25 cellular contexts compared by ENCODE assay signal in the genomic region with DNA sequence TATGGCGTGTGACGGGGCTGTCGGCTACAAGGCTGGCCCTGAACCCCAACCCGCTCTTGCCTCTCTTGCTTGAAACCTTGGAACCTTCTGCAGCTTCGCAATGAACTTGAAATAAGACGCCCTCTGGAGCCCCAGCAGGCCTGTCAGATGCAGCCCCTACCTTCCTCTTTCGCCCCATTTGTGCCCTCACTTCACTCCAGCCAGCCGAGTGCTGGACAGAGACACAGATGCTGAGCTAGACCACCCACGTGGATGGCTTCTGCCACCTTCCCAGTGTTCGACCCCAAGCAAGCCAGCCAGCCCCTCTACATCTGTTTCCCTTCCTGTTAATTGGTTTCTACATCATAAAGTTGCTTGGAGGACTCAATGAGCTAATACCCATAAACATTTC. TPM values are rescaled to one million over a fixed set of nuclear protein-coding genes. Genes with fewer than 3 reads are reported as not detected.
DNase-seq lines count a peak whose midpoint lies in the region; ATAC-seq, FAIRE-seq and TF ChIP-seq lines count a peak whose summit lies in the region.
"Had no signal": no experiment of that assay in that cellular context is flagged by ENCODE, and none has a peak within 500 bp of the region (broad histone marks: within the 10 kb centered on the region; RNA-seq: fewer than 3 reads in every experiment).

No MANE protein-coding gene starts in this region.

- CTCF ChIA-PET in HepG2 (lab: Yijun Ruan, JAX; ENCODE audit: low intra/inter-chr PET ratio, low total read pairs) = no interaction called here

- H3K36me3 ChIP-seq in right lobe of liver (peaks cover 0 to 87% (median 29%) of the 10 kb centered on the region in 4 donors), HepG2 (replicated peaks in 1 of 2; ENCODE audit: control insufficient read depth in 1 of 2, insufficient read depth in 2 of 2, low read length in 2 of 2) (peaks cover 29 to 72% of the 10 kb centered on the region in 2 experiments)
- H3K36me3 ChIP-seq: prostate gland, sigmoid colon, uterus had no signal

- BruUV-seq in HepG2 (replicated peaks; lab: Mats Ljungman, UMichigan) = no TSS peak

- H4K20me1 ChIP-seq in HepG2 (ENCODE audit: insufficient read depth, low read length) = no peaks in the 10 kb centered on the region

- no peak overlapping the region for H3K9ac ChIP-seq in HepG2 (ENCODE audit: insufficient read depth, low read depth, low read length)

- no peak for FAIRE-seq in HepG2 (lab: Jason Lieb, UNC)
- FAIRE-seq: GM12878 had no signal

- H3K36me3 Mint-ChIP-seq in natural killer cell = no peaks in the 10 kb centered on the region

- no peak overlapping the region for H2AFZ ChIP-seq in HepG2 (ENCODE audit: low read length)

- intact Hi-C loops in right lobe of liver (cut with DNase I) (no loop called here), HepG2 (cut with micrococcal nuclease; ENCODE audit: unreplicated experiment) (no loop called here), natural killer cell (cut with micrococcal nuclease) (no loop called here)

- H3K4me3 Mint-ChIP-seq in natural killer cell = peak overlapping the region; percentile 47
- H3K4me3 Mint-ChIP-seq: activated T-cell treated with anti-CD3 and anti-CD28 coated beads, Interleukin-2, amount 50 U/mL, for 24 hours had no signal

- no peak overlapping the region for H3K27ac ChIP-seq in right lobe of liver
- no peak overlapping the region for H3K27ac ChIP-seq in HepG2 (ENCODE audit: extremely low read length, insufficient read depth, low read length)
- H3K27ac ChIP-seq: prostate gland, sigmoid colon, stomach, uterus had no signal

- ATAC-seq in right lobe of liver (no peak), HepG2 (no peak), natural killer cell (no peak), HG02798 (IDR thresholded peaks at IDR 0.05; ENCODE audit: poor library complexity, unreplicated experiment) (no peak)
- ATAC-seq: GM12878, Panc1 had no signal

- in situ Hi-C loops in HepG2 (cut with HindIII; ENCODE audit: extremely low pct_ligation_motif_present, low pct_unique_long_range_greater_than_20kb) = no loop called here

- no peak for TF ChIP-seq RAD21 in HepG2 (CRISPR knock-in tag; IDR thresholded peaks at IDR 0.05)

- TF ChIP-seq POLR2A in right lobe of liver (IDR thresholded peaks at IDR 0.05) (no peak), HepG2 (IDR thresholded peaks at IDR 0.05; ENCODE audit: insufficient read depth in 1 of 2, low read depth in 2 of 2, low read length in 2 of 2) (no peak)

- H3K4me1 ChIP-seq in right lobe of liver = peaks cover 0 to 4% (median 0%) of the 10 kb centered on the region in 4 donors
- peaks cover under 1% of the 10 kb centered on the region for H3K4me1 ChIP-seq in HepG2 (ENCODE audit: insufficient read depth, low read length)
- H3K4me1 ChIP-seq: prostate gland, sigmoid colon, stomach, uterus had no signal

- H3K27ac Mint-ChIP-seq in natural killer cell = peak overlapping the region; percentile 95
- H3K27ac Mint-ChIP-seq: activated T-cell treated with anti-CD3 and anti-CD28 coated beads, Interleukin-2, amount 50 U/mL, for 24 hours had no signal

- 79% methylated on average over 7 of the region's 10 CpGs for WGBS in right lobe of liver (ENCODE audit: insufficient coverage, low coverage, low lambda C conversion rate, missing lambda C conversion rate)
- 87% methylated on average over 10 of the region's 10 CpGs for WGBS in HepG2 (ENCODE audit: low lambda C conversion rate)

- H3K4me1 Mint-ChIP-seq in natural killer cell = peaks cover 18 to 20% of the 10 kb centered on the region in 2 donors

- POLR2A ChIA-PET in HepG2 (lab: Yijun Ruan, JAX) = no interaction called here

- no peaks in the 10 kb centered on the region for H3K79me2 ChIP-seq in HepG2 (ENCODE audit: insufficient read depth, low read length)

- no peaks in the 10 kb centered on the region for H3K9me3 ChIP-seq in right lobe of liver
- no peaks in the 10 kb centered on the region for H3K9me3 ChIP-seq in HepG2 (ENCODE audit: low read length)
- H3K9me3 ChIP-seq: prostate gland, sigmoid colon, stomach, uterus had no signal

- H3K4me3 ChIP-seq in right lobe of liver (no peak overlapping the region), HepG2 (replicated peaks in 1 of 3; ENCODE audit: insufficient read depth in 1 of 3, low read depth in 2 of 3, low read length in 3 of 3) (no peak overlapping the region), fibroblast of villous mesenchyme (ENCODE audit: low read depth, low read length) (no peak overlapping the region)
- H3K4me3 ChIP-seq: GM12878, prostate gland, sigmoid colon, stomach, uterus had no signal

- DNase-seq in right lobe of liver = peak in 2 of 3 donors; percentile 31 to 37
- DNase-seq in HepG2 (ENCODE audit: low spot score) = no peak
- DNase-seq in fibroblast of villous mesenchyme (ENCODE audit: low read depth) = peak; percentile 8
- no peak for DNase-seq in natural killer cell
- no peak for DNase-seq in SW480 (ENCODE audit: low spot score)
- no peak for DNase-seq in HPDE6-E6E7 (ENCODE audit: extremely low spot score)
- DNase-seq: activated CD4-positive, alpha-beta T cell treated with anti-CD3 and anti-CD28 coated beads, Interleukin-2, amount 50 U/mL, for 1 hour; activated T-cell treated with anti-CD3 and anti-CD28 coated beads, Interleukin-2, amount 50 U/mL, for 24 hours; central memory CD4-positive, alpha-beta T cell; H7; left cardiac atrium; NCI-H1436; NCI-H2081 treated with DMSO at 0.1 percent for 48 hours; NCI-H2227 treated with DMSO at 0.1 percent for 48 hours; NCI-H526; SHP77 treated with DMSO at 0.1 percent for 48 hours; sigmoid colon; stimulated activated CD4-positive, alpha-beta T cell treated with anti-CD3 and anti-CD28 coated beads, Interleukin-12 subunit alpha, Interleukin-12 subunit beta, amount 100 ng/mL, for 4 hours; stimulated activated CD4-positive, alpha-beta T cell treated with anti-CD3 and anti-CD28 coated beads, Interleukin-2, amount 100 ng/mL, for 48 hours; stomach had no signal

- no peak for TF ChIP-seq CTCF in right lobe of liver (IDR thresholded peaks at IDR 0.05)
- TF ChIP-seq CTCF in HepG2 (CRISPR knock-in tag; IDR thresholded peaks at IDR 0.05) = no peak
- TF ChIP-seq CTCF in fibroblast of villous mesenchyme (IDR thresholded peaks at IDR 0.05; ENCODE audit: insufficient read depth, low read depth, low read length) = no peak
- TF ChIP-seq CTCF in natural killer cell (IDR thresholded peaks at IDR 0.05) = no peak

- no peaks in the 10 kb centered on the region for H3K27me3 ChIP-seq in right lobe of liver
- H3K27me3 ChIP-seq in HepG2 (ENCODE audit: control insufficient read depth in 1 of 2, insufficient read depth in 2 of 2, low read length in 2 of 2) = no peaks in the 10 kb centered on the region
- H3K27me3 ChIP-seq: uterus had no signal

- H3K27me3 Mint-ChIP-seq in natural killer cell (ENCODE audit: low read depth in 2 of 2) = no peaks in the 10 kb centered on the region

- TF ChIP-seq EP300 in HepG2 (IDR thresholded peaks at IDR 0.05; ENCODE audit: low read depth in 2 of 2, low read length in 2 of 2) (no peak), HepG2 (CRISPR knock-in tag; IDR thresholded peaks at IDR 0.05; ENCODE audit: borderline replicate concordance) (no peak)

- H3K4me2 ChIP-seq in HepG2 (ENCODE audit: low read depth, low read length) = no peak overlapping the region

- no peaks in the 10 kb centered on the region for H3K9me3 Mint-ChIP-seq in natural killer cell
- H3K9me3 Mint-ChIP-seq: activated T-cell treated with anti-CD3 and anti-CD28 coated beads, Interleukin-2, amount 50 U/mL, for 24 hours had no signal

RNA-seq across cellular contexts. Expression of gene SNRPA1, which starts 23.8 kb away (rescaled TPM):
- total RNA-seq in right lobe of liver = 10 to 100 TPM; 17.7 to 28.6 (median 24.1) TPM
- 41.2 and 72.5 TPM in 2 replicates for total RNA-seq in HepG2 (2016; rRNA removed; fragmentation: Illumina TruSeq; extraction: Trizol)
- 21.5 and 21.7 TPM in 2 replicates for total RNA-seq in HepG2 (2016; cell fraction: cytosol; rRNA removed; fragmentation: Illumina TruSeq; extraction: Trizol; ENCODE audit: low read depth)
- 44.9 and 72.9 TPM in 2 replicates for total RNA-seq in HepG2 (2016; cell fraction: insoluble cytoplasmic fraction; rRNA removed; fragmentation: Illumina TruSeq; extraction: Trizol)
- 29.4 and 29.6 TPM in 2 replicates for total RNA-seq in HepG2 (2016; cell fraction: membrane; rRNA removed; fragmentation: Illumina TruSeq; extraction: Trizol)
- total RNA-seq in HepG2 (2016; cell fraction: nucleus; rRNA removed; fragmentation: Illumina TruSeq; extraction: Trizol) = 43.1 and 47.7 TPM in 2 replicates
- 80.0 and 108 TPM in 2 replicates for polyA plus RNA-seq in HepG2 (2011; rRNA removed)
- polyA plus RNA-seq in HepG2 (2011; cell fraction: cytosol; rRNA removed) = 70.8 and 71.1 TPM in 2 replicates
- 95.5 and 97.7 TPM in 2 replicates for polyA plus RNA-seq in HepG2 (2011; cell fraction: nucleus; rRNA removed)
- polyA plus RNA-seq in HepG2 (2012) = 77.4 and 94.8 TPM in 2 replicates
- polyA plus RNA-seq in HepG2 (2016; cell fraction: cytosol; fragmentation: Illumina TruSeq; extraction: Trizol; ENCODE audit: low read depth) = 43.0 and 50.4 TPM in 2 replicates
- 177 and 178 TPM in 2 replicates for polyA plus RNA-seq in HepG2 (2016; cell fraction: insoluble cytoplasmic fraction; fragmentation: Illumina TruSeq; extraction: Trizol; ENCODE audit: low read depth)
- polyA plus RNA-seq in HepG2 (2016; cell fraction: membrane; fragmentation: Illumina TruSeq; extraction: Trizol; ENCODE audit: low read depth) = 42.8 and 43.9 TPM in 2 replicates
- polyA plus RNA-seq in HepG2 (2016; cell fraction: nucleus; fragmentation: Illumina TruSeq; extraction: Trizol; ENCODE audit: insufficient read depth, low read depth) = 92.5 and 99.3 TPM in 2 replicates
- polyA minus RNA-seq in HepG2 (2011; rRNA and poly(A)+ RNA removed; ENCODE audit: low replicate concordance) = 12.8 and 30.9 TPM in 2 replicates
- polyA minus RNA-seq in HepG2 (2011; cell fraction: cytosol; rRNA and poly(A)+ RNA removed) = 23.8 and 31.7 TPM in 2 replicates
- 50.7 and 51.6 TPM in 2 replicates for polyA minus RNA-seq in HepG2 (2011; cell fraction: nucleus; rRNA and poly(A)+ RNA removed)
- 13.5 and 18.6 TPM in 2 replicates for total RNA-seq in fibroblast of villous mesenchyme
- total RNA-seq in natural killer cell = 100 to 1,000 TPM; 146 to 174 (median 167) TPM

RNA-seq across cellular contexts. Expression of gene SELENOS, which starts 41.5 kb away (rescaled TPM):
- 10 to 100 TPM; 30.4 to 52.5 (median 39.6) TPM for total RNA-seq in right lobe of liver
- total RNA-seq in HepG2 (2016; rRNA removed; fragmentation: Illumina TruSeq; extraction: Trizol) = 31.6 and 63.0 TPM in 2 replicates
- 25.6 and 30.5 TPM in 2 replicates for total RNA-seq in HepG2 (2016; cell fraction: cytosol; rRNA removed; fragmentation: Illumina TruSeq; extraction: Trizol; ENCODE audit: low read depth)
- total RNA-seq in HepG2 (2016; cell fraction: insoluble cytoplasmic fraction; rRNA removed; fragmentation: Illumina TruSeq; extraction: Trizol) = 31.1 and 66.3 TPM in 2 replicates
- 32.0 and 35.3 TPM in 2 replicates for total RNA-seq in HepG2 (2016; cell fraction: membrane; rRNA removed; fragmentation: Illumina TruSeq; extraction: Trizol)
- 52.7 and 62.7 TPM in 2 replicates for total RNA-seq in HepG2 (2016; cell fraction: nucleus; rRNA removed; fragmentation: Illumina TruSeq; extraction: Trizol)
- 56.6 and 66.1 TPM in 2 replicates for polyA plus RNA-seq in HepG2 (2011; rRNA removed)
- polyA plus RNA-seq in HepG2 (2011; cell fraction: cytosol; rRNA removed) = 58.8 and 79.4 TPM in 2 replicates
- polyA plus RNA-seq in HepG2 (2011; cell fraction: nucleus; rRNA removed) = 21.8 and 28.5 TPM in 2 replicates
- polyA plus RNA-seq in HepG2 (2012) = 38.2 and 44.5 TPM in 2 replicates
- polyA plus RNA-seq in HepG2 (2016; cell fraction: cytosol; fragmentation: Illumina TruSeq; extraction: Trizol; ENCODE audit: low read depth) = 19.0 and 26.3 TPM in 2 replicates
- 29.3 and 32.0 TPM in 2 replicates for polyA plus RNA-seq in HepG2 (2016; cell fraction: insoluble cytoplasmic fraction; fragmentation: Illumina TruSeq; extraction: Trizol; ENCODE audit: low read depth)
- 23.0 and 24.1 TPM in 2 replicates for polyA plus RNA-seq in HepG2 (2016; cell fraction: membrane; fragmentation: Illumina TruSeq; extraction: Trizol; ENCODE audit: low read depth)
- polyA plus RNA-seq in HepG2 (2016; cell fraction: nucleus; fragmentation: Illumina TruSeq; extraction: Trizol; ENCODE audit: insufficient read depth, low read depth) = 81.3 and 91.5 TPM in 2 replicates
- 31.0 and 35.1 TPM in 2 replicates for polyA minus RNA-seq in HepG2 (2011; rRNA and poly(A)+ RNA removed; ENCODE audit: low replicate concordance)
- polyA minus RNA-seq in HepG2 (2011; cell fraction: cytosol; rRNA and poly(A)+ RNA removed) = 19.4 and 21.8 TPM in 2 replicates
- 64.9 and 77.1 TPM in 2 replicates for polyA minus RNA-seq in HepG2 (2011; cell fraction: nucleus; rRNA and poly(A)+ RNA removed)
- 78.3 and 84.6 TPM in 2 replicates for total RNA-seq in fibroblast of villous mesenchyme
- 10 to 100 TPM; 33.6 to 44.2 (median 38.4) TPM for total RNA-seq in natural killer cell

Comparison
In these comparisons a context has a peak if more than half of its experiments do, and no peak if none do; other contexts are left out.
1. DNase-seq: peak in right lobe of liver (2 of 3) and fibroblast of villous mesenchyme (single experiment); none in HepG2 (single experiment), natural killer cell (single experiment), SW480 (single experiment) and HPDE6-E6E7 (single experiment).